14 cellular contexts compared by ENCODE assay signal in the genomic region with DNA sequence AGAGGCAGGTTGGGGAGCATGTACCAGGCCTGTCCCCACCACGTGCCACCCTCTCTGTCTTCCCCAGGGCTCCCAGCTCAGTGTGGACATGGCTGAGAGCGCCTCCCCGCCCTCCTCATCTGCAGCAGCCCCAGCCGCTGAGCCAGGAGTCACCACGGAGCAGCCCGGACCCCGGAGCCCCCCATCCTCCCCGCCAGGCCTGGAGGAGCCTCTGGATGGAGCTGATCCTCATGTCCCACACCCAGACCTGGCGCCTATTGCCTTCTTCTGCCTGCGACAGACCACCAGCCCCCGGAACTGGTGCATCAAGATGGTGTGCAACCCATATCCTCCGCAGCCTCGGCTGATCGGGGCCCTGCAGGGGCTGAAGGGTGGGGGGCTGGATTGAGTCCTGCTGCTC. TPM values are rescaled to one million over a fixed set of nuclear protein-coding genes. Genes with fewer than 3 reads are reported as not detected.
DNase-seq lines count a peak whose midpoint lies in the region; ATAC-seq lines count a peak whose summit lies in the region.
"Had no signal": no experiment of that assay in that cellular context is flagged by ENCODE, and none has a peak within 500 bp of the region (broad histone marks: within the 10 kb centered on the region; RNA-seq: fewer than 3 reads in every experiment).

Gene CACNA1I, plus strand, starts transcription at position 89 of the 400 bp plus-strand sequence. Its CDS starts 0 bp downstream, at position 89.

- H3K23ac ChIP-seq in neuronal stem cell (ENCODE audit: low read depth, low read length, poor library complexity) = no peak within 1 kb of the TSS

- no peak within 1 kb of the TSS for H2BK120ac ChIP-seq in neuronal stem cell (ENCODE audit: low read depth, low read length)

- POLR2A ChIA-PET in activated naive CD8-positive, alpha-beta T cell treated with anti-CD3 and anti-CD28 coated beads, Interleukin-2, amount 10 ng/mL, durations not matched to agents 7 days and 5 days (lab: Charles Lee) = interaction anchor here (1.5 kb wide), 1 partner anchor 8 kb away, joined by 4 read pairs; no protein-coding TSS in a partner anchor
- POLR2A ChIA-PET in T-cell (lab: Charles Lee) = no interaction called here

- peaks cover 0 to under 1% of the 10 kb centered on the region in 2 donors for H3K9me3 ChIP-seq in neuronal stem cell (replicated peaks in 1 of 2; ENCODE audit: control insufficient read depth in 2 of 2, insufficient read depth in 1 of 2, low read depth in 1 of 2, low read length in 2 of 2)

- H3K27ac Mint-ChIP-seq in activated naive CD8-positive, alpha-beta T cell treated with anti-CD3 and anti-CD28 coated beads, Interleukin-2, amount 10 ng/mL, durations not matched to agents 7 days and 5 days = no peak within 1 kb of the TSS
- no peak within 1 kb of the TSS for H3K27ac Mint-ChIP-seq in activated naive CD8-positive, alpha-beta T cell treated with anti-CD3 and anti-CD28 coated beads, Interleukin-2, amount 50 U/mL, for 24 hours
- H3K27ac Mint-ChIP-seq in T-cell = no peak within 1 kb of the TSS
- H3K27ac Mint-ChIP-seq: IgD-negative memory B cell had no signal

- peak within 1 kb of the TSS in 1 of 2 donors; percentile 21 for H3K4me3 ChIP-seq in neuronal stem cell (ENCODE audit: low read length in 2 of 2)

- no peak for DNase-seq in activated naive CD8-positive, alpha-beta T cell treated with anti-CD3 and anti-CD28 coated beads, Interleukin-2, amount 10 ng/mL, durations not matched to agents 7 days and 5 days
- no peak for DNase-seq in activated naive CD8-positive, alpha-beta T cell treated with anti-CD3 and anti-CD28 coated beads, Interleukin-2, amount 50 U/mL, for 24 hours
- no peak for DNase-seq in T-cell
- no peak for DNase-seq in neuronal stem cell (ENCODE audit: low spot score)
- no peak for DNase-seq in globus pallidus (ENCODE audit: low spot score)
- DNase-seq in effector CD4-positive, alpha-beta T cell = no peak
- DNase-seq: AML-193; C1 segment of cervical spinal cord; CD4-positive, alpha-beta memory T cell; DMS79 had no signal

- no CpG with 5 or more reads among the region's 14 CpGs for WGBS in neuronal stem cell (ENCODE audit: extremely low coverage in 2 of 2, insufficient read length in 2 of 2, insufficient replicate concordance in 1 of 2), 2 donors

- H4K91ac ChIP-seq in neuronal stem cell (ENCODE audit: low read depth, low read length, poor library complexity) = no peak within 1 kb of the TSS

- no peaks in the 10 kb centered on the region for H3K4me1 ChIP-seq in neuronal stem cell (ENCODE audit: control insufficient read depth in 2 of 2, insufficient read depth in 1 of 2, low read depth in 1 of 2, low read length in 2 of 2)

- H3K4ac ChIP-seq in neuronal stem cell (ENCODE audit: low read length) = no peak within 1 kb of the TSS

- peak within 1 kb of the TSS; percentile 15 for H3K9ac ChIP-seq in neuronal stem cell (ENCODE audit: low read depth, low read length, poor library complexity)

- peaks cover 4% of the 10 kb centered on the region for H3K9me3 Mint-ChIP-seq in activated naive CD8-positive, alpha-beta T cell treated with anti-CD3 and anti-CD28 coated beads, Interleukin-2, amount 10 ng/mL, durations not matched to agents 7 days and 5 days
- H3K9me3 Mint-ChIP-seq in activated naive CD8-positive, alpha-beta T cell treated with anti-CD3 and anti-CD28 coated beads, Interleukin-2, amount 50 U/mL, for 24 hours = peaks cover 3% of the 10 kb centered on the region
- peaks cover 0 to 3% (median 0%) of the 10 kb centered on the region in 3 donors for H3K9me3 Mint-ChIP-seq in T-cell

- no peak within 1 kb of the TSS for H2BK5ac ChIP-seq in neuronal stem cell (ENCODE audit: low read length)

- H2AFZ ChIP-seq in neuronal stem cell (ENCODE audit: low read length) = no peak within 1 kb of the TSS

- H3K36me3 ChIP-seq in neuronal stem cell (replicated peaks in 1 of 2; ENCODE audit: control insufficient read depth in 2 of 2, insufficient read depth in 2 of 2, low read length in 2 of 2) = no peaks in the 10 kb centered on the region

- H2BK12ac ChIP-seq in neuronal stem cell (ENCODE audit: low read length) = no peak within 1 kb of the TSS

- H2BK15ac ChIP-seq in neuronal stem cell (ENCODE audit: low read length) = peak within 1 kb of the TSS; percentile 93

- H3K27me3 Mint-ChIP-seq in activated naive CD8-positive, alpha-beta T cell treated with anti-CD3 and anti-CD28 coated beads, Interleukin-2, amount 10 ng/mL, durations not matched to agents 7 days and 5 days = peaks cover 5% of the 10 kb centered on the region
- H3K27me3 Mint-ChIP-seq in activated naive CD8-positive, alpha-beta T cell treated with anti-CD3 and anti-CD28 coated beads, Interleukin-2, amount 50 U/mL, for 24 hours = no peaks in the 10 kb centered on the region
- H3K27me3 Mint-ChIP-seq in T-cell = no peaks in the 10 kb centered on the region
- H3K27me3 Mint-ChIP-seq: CD4-positive, alpha-beta memory T cell had no signal

- H3K27ac ChIP-seq in neuronal stem cell (replicated peaks; ENCODE audit: low read length) = no peak within 1 kb of the TSS
- H3K27ac ChIP-seq: 22Rv1 had no signal

- H3K14ac ChIP-seq in neuronal stem cell (ENCODE audit: low read length) = peak within 1 kb of the TSS; percentile 25

- H3K36me3 Mint-ChIP-seq in activated naive CD8-positive, alpha-beta T cell treated with anti-CD3 and anti-CD28 coated beads, Interleukin-2, amount 10 ng/mL, durations not matched to agents 7 days and 5 days = peaks cover 2% of the 10 kb centered on the region
- no peaks in the 10 kb centered on the region for H3K36me3 Mint-ChIP-seq in activated naive CD8-positive, alpha-beta T cell treated with anti-CD3 and anti-CD28 coated beads, Interleukin-2, amount 50 U/mL, for 24 hours (ENCODE audit: low read depth)
- H3K36me3 Mint-ChIP-seq in T-cell = no peaks in the 10 kb centered on the region
- H3K36me3 Mint-ChIP-seq: CD4-positive, alpha-beta memory T cell had no signal

- no peak for ATAC-seq in activated naive CD8-positive, alpha-beta T cell treated with anti-CD3 and anti-CD28 coated beads, Interleukin-2, amount 10 ng/mL, durations not matched to agents 7 days and 5 days (ENCODE audit: low read depth)
- no peak for ATAC-seq in activated naive CD8-positive, alpha-beta T cell treated with anti-CD3 and anti-CD28 coated beads, Interleukin-2, amount 50 U/mL, for 24 hours
- no peak for ATAC-seq in T-cell (replicated peaks in 1 of 4)
- ATAC-seq in HG02642 (IDR thresholded peaks at IDR 0.05; ENCODE audit: poor library complexity, unreplicated experiment) = no peak
- ATAC-seq in GM19452 (IDR thresholded peaks at IDR 0.05; ENCODE audit: unreplicated experiment) = no peak

- CTCF ChIA-PET in T-cell (lab: Charles Lee) = no interaction called here

- H3K4me3 Mint-ChIP-seq in activated naive CD8-positive, alpha-beta T cell treated with anti-CD3 and anti-CD28 coated beads, Interleukin-2, amount 10 ng/mL, durations not matched to agents 7 days and 5 days = no peak within 1 kb of the TSS
- H3K4me3 Mint-ChIP-seq in activated naive CD8-positive, alpha-beta T cell treated with anti-CD3 and anti-CD28 coated beads, Interleukin-2, amount 50 U/mL, for 24 hours = no peak within 1 kb of the TSS
- no peak within 1 kb of the TSS for H3K4me3 Mint-ChIP-seq in T-cell
- H3K4me3 Mint-ChIP-seq: CD4-positive, alpha-beta memory T cell had no signal

- peak within 1 kb of the TSS; percentile 63 for H3K18ac ChIP-seq in neuronal stem cell (ENCODE audit: low read length)

- H2AK5ac ChIP-seq in neuronal stem cell (ENCODE audit: low read depth, low read length) = peak within 1 kb of the TSS; percentile 72

- H3K27me3 ChIP-seq in neuronal stem cell (ENCODE audit: control insufficient read depth in 3 of 3, insufficient read depth in 3 of 3, low read depth in 1 of 3, low read length in 3 of 3) = peaks cover 0 to 25% (median 0%) of the 10 kb centered on the region in 3 experiments

- H3K4me1 Mint-ChIP-seq in activated naive CD8-positive, alpha-beta T cell treated with anti-CD3 and anti-CD28 coated beads, Interleukin-2, amount 10 ng/mL, durations not matched to agents 7 days and 5 days = peaks cover 14% of the 10 kb centered on the region
- H3K4me1 Mint-ChIP-seq in activated naive CD8-positive, alpha-beta T cell treated with anti-CD3 and anti-CD28 coated beads, Interleukin-2, amount 50 U/mL, for 24 hours = peaks cover 14% of the 10 kb centered on the region
- H3K4me1 Mint-ChIP-seq in T-cell = peaks cover 16 to 20% (median 19%) of the 10 kb centered on the region in 3 donors

- no peak within 1 kb of the TSS for H4K8ac ChIP-seq in neuronal stem cell (ENCODE audit: low read depth, low read length)

- no peak within 1 kb of the TSS for H3K4me2 ChIP-seq in neuronal stem cell (ENCODE audit: insufficient read depth, low read length, poor library complexity, severe bottlenecking)

- no peaks in the 10 kb centered on the region for H3K79me1 ChIP-seq in neuronal stem cell (ENCODE audit: low read depth, low read length)

RNA-seq across cellular contexts. Expression of gene CACNA1I, which starts in this region (rescaled TPM):
- total RNA-seq in activated naive CD8-positive, alpha-beta T cell treated with anti-CD3 and anti-CD28 coated beads, Interleukin-2, amount 10 ng/mL, durations not matched to agents 7 days and 5 days = 10 to 100 TPM; 17.3 to 19.0 TPM
- total RNA-seq in T-cell = 10 to 100 TPM; 16.1 to 32.9 (median 28.8) TPM
- 0.21 TPM for polyA plus RNA-seq in neuronal stem cell (2013, experiment 1 of 2)
- 0.18 TPM for polyA plus RNA-seq in neuronal stem cell (2013, experiment 2 of 2)
